14 cellular contexts compared by ENCODE assay signal in the genomic region with DNA sequence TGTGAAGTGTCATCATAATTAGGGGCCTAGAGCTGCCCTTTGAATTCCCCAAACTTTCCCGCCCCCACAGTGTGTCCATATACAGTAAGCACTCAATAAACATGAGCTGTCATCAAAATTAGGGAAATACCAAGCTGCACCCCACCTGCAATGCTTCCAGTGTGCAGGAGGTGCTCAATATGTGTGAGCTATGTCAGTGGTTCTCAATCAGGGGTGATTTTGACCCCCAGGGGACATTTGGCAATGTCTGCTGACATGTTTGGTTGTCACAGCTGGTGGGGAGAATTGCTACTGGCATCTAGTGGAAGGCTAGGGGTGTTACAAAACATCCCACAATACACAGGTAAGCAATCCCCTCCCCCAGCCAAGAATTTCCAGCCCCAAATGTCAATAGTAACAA. TPM values are rescaled to one million over a fixed set of nuclear protein-coding genes. Genes with fewer than 3 reads are reported as not detected.
DNase-seq lines count a peak whose midpoint lies in the region; ATAC-seq and TF ChIP-seq lines count a peak whose summit lies in the region.
"Had no signal": no experiment of that assay in that cellular context is flagged by ENCODE, and none has a peak within 500 bp of the region (broad histone marks: within the 10 kb centered on the region; RNA-seq: fewer than 3 reads in every experiment).

No MANE protein-coding gene starts in this region.

- H3K4me3 ChIP-seq in right lobe of liver (peak overlapping the region in 1 of 3 donors; percentile 10), uterus (no peak overlapping the region)

- H3K36me3 ChIP-seq in right lobe of liver, result no peaks in the 10 kb centered on the region
- no peaks in the 10 kb centered on the region for H3K36me3 ChIP-seq in uterus

- H3K27me3 ChIP-seq in right lobe of liver (no peaks in the 10 kb centered on the region), uterus (no peaks in the 10 kb centered on the region)

- ATAC-seq in GM19025 (IDR thresholded peaks at IDR 0.05; ENCODE audit: low read depth, unreplicated experiment), result peak; percentile 39
- peak in 3 of 4 donors; percentile 25 to 34 (median 26) for ATAC-seq in right lobe of liver
- ATAC-seq: natural killer cell treated with Interleukin-12 subunit alpha and Interleukin-12 subunit beta and Interleukin-15 and Interleukin-18, amount 100 ng/mL, for 72 hours had no signal

- H3K9me3 ChIP-seq in right lobe of liver, result no peaks in the 10 kb centered on the region
- H3K9me3 ChIP-seq in uterus, result no peaks in the 10 kb centered on the region
- H3K9me3 ChIP-seq: tibial nerve had no signal

- no peaks in the 10 kb centered on the region for H3K4me1 ChIP-seq in right lobe of liver
- H3K4me1 ChIP-seq in uterus, result no peaks in the 10 kb centered on the region
- H3K4me1 ChIP-seq: tibial nerve had no signal

- TF ChIP-seq POLR2A in right lobe of liver (IDR thresholded peaks at IDR 0.05) (no peak), uterus (IDR thresholded peaks at IDR 0.05) (no peak)

- TF ChIP-seq CTCF in VCaP (conservative IDR thresholded peaks at IDR 0.05) (0 out of 2 replicates have a peak, but pooled peaks have one; percentile 13), right lobe of liver (IDR thresholded peaks at IDR 0.05) (peak in 3 of 4 donors; percentile 15 to 28 (median 20)), uterus (IDR thresholded peaks at IDR 0.05) (no peak)

- DNase-seq in DMS53 (lab: John Stamatoyannopoulos, UW), result peak; percentile 40
- no peak for DNase-seq in DMS53 treated with DMSO at 0.1 percent for 48 hours (lab: John Stamatoyannopoulos, UW; ENCODE audit: unreplicated experiment)
- no peak for DNase-seq in right lobe of liver
- DNase-seq in uterus, result no peak
- DNase-seq in amniotic stem cell (lab: John Stamatoyannopoulos, UW), result no peak
- DNase-seq in NCI-H345 treated with DMSO at 0.1 percent for 48 hours (lab: John Stamatoyannopoulos, UW; ENCODE audit: unreplicated experiment), result no peak
- DNase-seq: 8988T; NCI-H2107; SIG-M5; stimulated activated CD4-positive, alpha-beta T cell treated with anti-CD3 and anti-CD28 coated beads, Interleukin-2, amount 100 ng/mL, for 48 hours had no signal

- WGBS in right lobe of liver (ENCODE audit: insufficient coverage, low coverage, low lambda C conversion rate, missing lambda C conversion rate), result no CpG with 5 or more reads among the region's 1 CpG

- H3K27ac ChIP-seq in VCaP, result no peak overlapping the region
- no peak overlapping the region for H3K27ac ChIP-seq in right lobe of liver
- H3K27ac ChIP-seq in uterus, result no peak overlapping the region
- H3K27ac ChIP-seq: tibial nerve had no signal

- intact Hi-C loops in right lobe of liver (cut with DNase I), result no loop called here
- intact Hi-C loops in uterus (cut with DNase I; ENCODE audit: low total_unique reads), result no loop called here

RNA-seq across cellular contexts. Expression of a gene that starts 0.8 kb away (rescaled TPM):
- total RNA-seq in right lobe of liver (10 to 100 TPM in 3 of 6 experiments, 1 to 10 TPM in 3; 6.8 to 24.0 (median 9.8) TPM), uterus (1 to 10 TPM in 2 of 4 donors, under 1 TPM in 1, not detected in 1; 0.51 to 2.0 (median 1.7) TPM)

RNA-seq across cellular contexts. Expression of a gene that starts 9.3 kb away (rescaled TPM):
- 1 to 10 TPM in 2 of 6 experiments, under 1 TPM in 3, not detected in 1; 0.22 to 3.1 (median 0.37) TPM for total RNA-seq in right lobe of liver
- total RNA-seq in uterus, result 1 to 10 TPM in 2 of 4 donors, not detected in 2; 1.2 to 1.5 TPM

RNA-seq across cellular contexts. Expression of a gene that starts 21.4 kb away (rescaled TPM):
- total RNA-seq in right lobe of liver, result 10 to 100 TPM; 14.8 to 23.9 (median 19.7) TPM
- 10 to 100 TPM; 18.2 to 34.2 (median 25.6) TPM for total RNA-seq in uterus

RNA-seq across cellular contexts. Expression of a gene that starts 30.0 kb away (rescaled TPM):
- total RNA-seq in right lobe of liver (10 to 100 TPM; 40.2 to 53.5 (median 49.5) TPM), uterus (100 to 1,000 TPM in 2 of 4 donors, 10 to 100 TPM in 2; 58.2 to 900 (median 216) TPM)

RNA-seq across cellular contexts. Expression of a gene that starts 46.7 kb away (rescaled TPM):
- total RNA-seq in right lobe of liver (100 to 1,000 TPM in 4 of 6 experiments, 10 to 100 TPM in 2; 82.1 to 432 (median 143) TPM), uterus (100 to 1,000 TPM in 2 of 4 donors, 10 to 100 TPM in 2; 17.9 to 287 (median 111) TPM)

Comparison
In these comparisons a context has a peak if more than half of its experiments do, and no peak if none do; other contexts are left out.
1. CTCF ChIP-seq: peak in VCaP (single experiment) and right lobe of liver (3 of 4); none in uterus (0 of 4).